9 cellular contexts compared by ENCODE assay signal in genomic region chr10:68238371-68238770, GRCh38. TPM values are rescaled to one million over a fixed set of nuclear protein-coding genes. Genes with fewer than 3 reads are reported as not detected.
"Had no signal": no experiment of that assay in that cellular context is flagged by ENCODE, and none has a peak within 500 bp of the region (broad histone marks: within the 10 kb centered on the region; RNA-seq: fewer than 3 reads in every experiment).

No MANE protein-coding gene starts in this region.

- DNase-seq: H9, HCEC 1CT, KG1 had no signal

- FAIRE-seq: H1, H54, HTR-8/SVneo had no signal

- H3K36me3 Mint-ChIP-seq: IgD-negative memory B cell had no signal

- H3K4me3 Mint-ChIP-seq: GM23338, H9, IgD-negative memory B cell had no signal

- H3K4me3 ChIP-seq: GM23338 had no signal

- ATAC-seq: GM23338 had no signal

- H3K4me2 ChIP-seq: GM23338 had no signal

- H3K4me1 Mint-ChIP-seq: GM23338, H9 had no signal

- H3K27ac Mint-ChIP-seq: GM23338, H9, IgD-negative memory B cell had no signal

- H3K9me3 Mint-ChIP-seq: GM23338, H9, IgD-negative memory B cell had no signal

RNA-seq across cellular contexts. Expression of gene ATOH7, which starts 6.5 kb away (rescaled TPM):
- total RNA-seq: HT-29 had no signal
- polyA plus RNA-seq: IgD-negative memory B cell had no signal
